In the genomic region with DNA sequence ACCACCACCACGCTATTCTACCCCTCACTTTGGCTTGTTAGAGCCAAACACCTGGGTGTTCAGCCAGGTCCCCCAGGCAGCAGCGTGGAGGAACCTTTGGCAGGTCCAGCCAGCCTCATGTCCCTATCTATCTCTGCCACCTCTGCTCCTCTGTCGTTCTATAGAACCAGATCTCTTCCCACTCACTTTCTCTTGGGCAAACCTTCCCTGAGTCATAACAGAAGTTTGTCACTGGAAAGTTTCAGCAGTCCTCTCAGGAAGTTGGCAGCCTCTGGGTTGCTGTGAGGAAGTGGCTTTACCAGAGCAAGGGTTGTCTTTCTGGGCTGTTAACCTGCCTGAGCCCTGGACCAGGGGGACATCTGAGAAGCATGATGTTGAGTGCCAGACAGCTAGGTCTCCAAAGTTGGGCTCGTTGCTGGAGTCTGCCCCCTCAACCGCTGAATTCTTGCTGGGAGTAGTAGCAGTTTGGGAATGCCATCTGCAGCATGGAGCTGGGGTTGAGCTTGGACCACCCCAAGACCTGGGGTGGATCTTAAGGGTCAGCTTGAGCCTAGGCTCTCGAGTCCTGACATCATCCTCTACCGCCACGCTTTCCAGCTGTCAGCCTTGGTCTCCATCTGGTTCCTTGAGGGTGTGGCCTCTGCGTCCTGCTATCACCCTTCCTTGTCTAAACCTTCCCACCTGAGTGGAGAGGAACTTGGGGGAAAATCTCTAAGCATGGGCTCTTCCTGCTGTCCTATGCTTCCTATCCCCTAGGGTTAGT, we compare ENCODE assay signal across 8 cellular contexts. TPM values are rescaled to one million over a fixed set of nuclear protein-coding genes. Genes with fewer than 3 reads are reported as not detected.
DNase-seq lines count a peak whose midpoint lies in the region; ATAC-seq and TF ChIP-seq lines count a peak whose summit lies in the region.

No MANE protein-coding gene starts in this region.

- TSS peak; percentile 38 for BruUV-seq in HCT116 (replicated peaks; lab: Mats Ljungman, UMichigan)

- H3K4me1 ChIP-seq in HCT116 (ENCODE audit: control insufficient read depth in 1 of 2, insufficient read depth in 2 of 2, low read length in 2 of 2) (peaks cover 34 to 94% of the 10 kb centered on the region in 2 experiments), uterus (peaks cover 3 to 15% of the 10 kb centered on the region in 2 donors)

- H2AFZ ChIP-seq in HCT116 (ENCODE audit: low read depth, low read length, poor library complexity, severe bottlenecking): no peak overlapping the region
- H2AFZ ChIP-seq in SU-DHL-6 (ENCODE audit: low read depth, low read length, severe bottlenecking): peak overlapping the region; percentile 46

- DNase-seq in AG20443 (ENCODE audit: low spot score) (peak; percentile 58), HCT116 (ENCODE audit: low read depth, low spot score) (no peak), dermis blood vessel endothelial cell (peak; percentile 54), midbrain (lab: John Stamatoyannopoulos, UW) (peak; percentile 11), uterus (peak in 1 of 2 donors; percentile 43)

- peak overlapping the region; percentile 74 to 76 for H3K4me3 ChIP-seq in HCT116 (replicated peaks in 1 of 2; ENCODE audit: low read depth in 1 of 2, low read length in 2 of 2)
- peak overlapping the region; percentile 60 for H3K4me3 ChIP-seq in SU-DHL-6 (ENCODE audit: insufficient read depth, low read length, poor library complexity, severe bottlenecking)
- H3K4me3 ChIP-seq in uterus: peak overlapping the region; percentile 56 to 85

- TF ChIP-seq CTCF in HCT116 (IDR thresholded peaks at IDR 0.05 in 2 of 3, conservative IDR thresholded peaks at IDR 0.05 in 1 of 3; ENCODE audit: borderline replicate concordance in 1 of 3, insufficient read depth in 1 of 3, low read depth in 2 of 3, low read length in 2 of 3) (no peak), SU-DHL-6 (IDR thresholded peaks at IDR 0.05; ENCODE audit: insufficient read depth, low read length, poor library complexity, severe bottlenecking) (no peak), uterus (IDR thresholded peaks at IDR 0.05) (no peak)

- POLR2A ChIA-PET in HCT116 (lab: Charles Lee): interaction anchor here (1.0 kb wide), 1 partner anchor 99 kb away, joined by 5 read pairs; no protein-coding TSS in a partner anchor

- H3K4me2 ChIP-seq in HCT116 (ENCODE audit: low read length) (peak overlapping the region; percentile 97), SU-DHL-6 (ENCODE audit: low read depth, low read length, poor library complexity, severe bottlenecking) (peak overlapping the region; percentile 77)

- peaks cover 20% of the 10 kb centered on the region for H3K79me2 ChIP-seq in HCT116 (ENCODE audit: insufficient read depth, low read length)
- H3K79me2 ChIP-seq in SU-DHL-6 (ENCODE audit: insufficient read depth, low read length): peaks cover 4% of the 10 kb centered on the region; the same call in 1 of the 2 replicates

- H3K9me2 ChIP-seq in HCT116 (ENCODE audit: insufficient read depth): no peaks in the 10 kb centered on the region
- H3K9me2 ChIP-seq in SU-DHL-6 (replicated peaks; ENCODE audit: insufficient read depth, low read length): no peaks in the 10 kb centered on the region

- peaks cover 19% of the 10 kb centered on the region for H3F3A ChIP-seq in SU-DHL-6 (ENCODE audit: insufficient read depth)

- no peaks in the 10 kb centered on the region for H3K27me3 ChIP-seq in HCT116 (ENCODE audit: insufficient read depth, low read length)
- H3K27me3 ChIP-seq in SU-DHL-6 (ENCODE audit: low read length): no peaks in the 10 kb centered on the region
- H3K27me3 ChIP-seq in uterus: no peaks in the 10 kb centered on the region

- TF ChIP-seq POLR2A in HCT116 (IDR thresholded peaks at IDR 0.05; ENCODE audit: borderline replicate concordance, extremely low read depth, insufficient read depth, insufficient read length) (no peak), uterus (IDR thresholded peaks at IDR 0.05) (no peak)

- H3K27ac ChIP-seq in HCT116 (ENCODE audit: low read depth, low read length) (peak overlapping the region; percentile 81), SU-DHL-6 (ENCODE audit: low read depth, low read length) (peak overlapping the region; percentile 78), uterus (peak overlapping the region; percentile 93)

- ATAC-seq in HCT116 (peak; percentile 9), HG02610 (IDR thresholded peaks at IDR 0.05; ENCODE audit: unreplicated experiment) (no peak), HG02938 (IDR thresholded peaks at IDR 0.05; ENCODE audit: unreplicated experiment) (no peak)

- TF ChIP-seq RAD21 in HCT116 (IDR thresholded peaks at IDR 0.05; ENCODE audit: low read depth): no peak

- RAD21 ChIA-PET in HCT116 (lab: Charles Lee; ENCODE audit: low non-redundant PET in 1 of 2, low total read pairs in 2 of 2, uncharacterized antibody in 2 of 2, unreplicated experiment in 2 of 2): interaction anchor here in 1 of 2 experiments (1.0 kb wide), 1 partner anchor 138 kb away, joined by 4 read pairs; no protein-coding TSS in a partner anchor

- no peaks in the 10 kb centered on the region for H3K9me3 ChIP-seq in HCT116 (ENCODE audit: control insufficient read depth in 1 of 2, insufficient read depth in 1 of 2, low read depth in 1 of 2, low read length in 2 of 2)
- H3K9me3 ChIP-seq in SU-DHL-6 (ENCODE audit: insufficient read depth, low read length): no peaks in the 10 kb centered on the region
- H3K9me3 ChIP-seq in uterus: no peaks in the 10 kb centered on the region

- H4K20me1 ChIP-seq in HCT116 (ENCODE audit: insufficient read depth) (no peaks in the 10 kb centered on the region), SU-DHL-6 (ENCODE audit: low read depth, low read length) (no peaks in the 10 kb centered on the region; the same call in 1 of the 2 replicates)

- CTCF ChIA-PET in HCT116 (lab: Charles Lee): interaction anchor here (0.7 to 2.0 kb wide), 10 partner anchors 10 to 138 kb away, joined by 3 to 9 read pairs (median 4); partner anchors contain the start of genes CEP85 and CNKSR1

- H3K9ac ChIP-seq in HCT116 (ENCODE audit: low read length): peak overlapping the region; percentile 83
- peak overlapping the region; percentile 72 for H3K9ac ChIP-seq in SU-DHL-6 (ENCODE audit: low read length)

- H3K36me3 ChIP-seq in HCT116 (ENCODE audit: control insufficient read depth in 1 of 2, insufficient read depth in 2 of 2, low read length in 2 of 2): peaks cover 18 to 30% of the 10 kb centered on the region in 2 experiments
- no peaks in the 10 kb centered on the region for H3K36me3 ChIP-seq in SU-DHL-6 (ENCODE audit: low read length)
- H3K36me3 ChIP-seq in uterus: no peaks in the 10 kb centered on the region

- intact Hi-C loops in HCT116 (cut with micrococcal nuclease) (loop anchor here (5.0 kb wide), 1 partner anchor 242 kb away; no protein-coding TSS in a partner anchor), uterus (cut with DNase I; ENCODE audit: low total_unique reads) (no loop called here)

TF ChIP-seq in HCT116, 20 proteins besides CTCF, POLR2A, EP300 and RAD21 (continues in another document):
- TF ChIP-seq CBX3 (IDR thresholded peaks at IDR 0.05; ENCODE audit: low read depth) (no peak), SP1 (IDR thresholded peaks at IDR 0.05; ENCODE audit: low read depth) (no peak), REST (IDR thresholded peaks at IDR 0.05; ENCODE audit: low read depth) (no peak), ELF1 (IDR thresholded peaks at IDR 0.05; ENCODE audit: borderline replicate concordance, low read depth) (no peak), CEBPB (IDR thresholded peaks at IDR 0.05; ENCODE audit: low read depth) (no peak), YY1 (IDR thresholded peaks at IDR 0.05; ENCODE audit: extremely low read depth, insufficient replicate concordance, low read depth, low read length) (no peak), ZFX (IDR thresholded peaks at IDR 0.05) (no peak), EZH2phosphoT487 (IDR thresholded peaks at IDR 0.05; ENCODE audit: borderline replicate concordance) (no peak)
- TF ChIP-seq, protein P1, sequence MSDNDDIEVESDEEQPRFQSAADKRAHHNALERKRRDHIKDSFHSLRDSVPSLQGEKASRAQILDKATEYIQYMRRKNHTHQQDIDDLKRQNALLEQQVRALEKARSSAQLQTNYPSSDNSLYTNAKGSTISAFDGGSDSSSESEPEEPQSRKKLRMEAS (IDR thresholded peaks at IDR 0.05): no peak

RNA-seq across cellular contexts. Expression of gene SH3BGRL3, which starts 0.9 kb away (rescaled TPM):
- total RNA-seq in HCT116 (2021; ENCODE audit: unreplicated experiment) (112 TPM), dermis blood vessel endothelial cell (10.4 and 23.8 TPM in 2 replicates), uterus (10 to 100 TPM in 3 of 4 donors, 1 to 10 TPM in 1; 5.0 to 86.6 (median 52.3) TPM)
- polyA plus RNA-seq in HCT116 (2012): 159 and 169 TPM in 2 replicates

RNA-seq across cellular contexts. Expression of gene UBXN11, which starts 27.4 kb away (rescaled TPM):
- total RNA-seq in HCT116 (2021; ENCODE audit: unreplicated experiment): 19.3 TPM
- 20.8 and 22.3 TPM in 2 replicates for polyA plus RNA-seq in HCT116 (2012)
- total RNA-seq in dermis blood vessel endothelial cell: 2.3 and 3.6 TPM in 2 replicates
- 10 to 100 TPM in 3 of 4 donors, 1 to 10 TPM in 1; 7.4 to 36.5 (median 13.4) TPM for total RNA-seq in uterus

RNA-seq across cellular contexts. Expression of gene CD52, which starts 38.7 kb away (rescaled TPM):
- 2.0 TPM for total RNA-seq in HCT116 (2021; ENCODE audit: unreplicated experiment)
- polyA plus RNA-seq in HCT116 (2012): 0.62 and 0.95 TPM in 2 replicates
- not detected in 2 replicates for total RNA-seq in dermis blood vessel endothelial cell
- 1 to 10 TPM in 1 of 4 donors, not detected in 3; 7.8 TPM for total RNA-seq in uterus

RNA-seq across cellular contexts. Expression of gene CEP85, which starts 45.0 kb away (rescaled TPM):
- total RNA-seq in HCT116 (2021; ENCODE audit: unreplicated experiment) (37.2 TPM), dermis blood vessel endothelial cell (10.2 and 13.9 TPM in 2 replicates), uterus (10 to 100 TPM in 1 of 4 donors, 1 to 10 TPM in 3; 1.8 to 14.0 (median 5.3) TPM)
- polyA plus RNA-seq in HCT116 (2012): 25.4 and 30.4 TPM in 2 replicates
